ENCODE assay signal across 1 cellular context in the genomic region with DNA sequence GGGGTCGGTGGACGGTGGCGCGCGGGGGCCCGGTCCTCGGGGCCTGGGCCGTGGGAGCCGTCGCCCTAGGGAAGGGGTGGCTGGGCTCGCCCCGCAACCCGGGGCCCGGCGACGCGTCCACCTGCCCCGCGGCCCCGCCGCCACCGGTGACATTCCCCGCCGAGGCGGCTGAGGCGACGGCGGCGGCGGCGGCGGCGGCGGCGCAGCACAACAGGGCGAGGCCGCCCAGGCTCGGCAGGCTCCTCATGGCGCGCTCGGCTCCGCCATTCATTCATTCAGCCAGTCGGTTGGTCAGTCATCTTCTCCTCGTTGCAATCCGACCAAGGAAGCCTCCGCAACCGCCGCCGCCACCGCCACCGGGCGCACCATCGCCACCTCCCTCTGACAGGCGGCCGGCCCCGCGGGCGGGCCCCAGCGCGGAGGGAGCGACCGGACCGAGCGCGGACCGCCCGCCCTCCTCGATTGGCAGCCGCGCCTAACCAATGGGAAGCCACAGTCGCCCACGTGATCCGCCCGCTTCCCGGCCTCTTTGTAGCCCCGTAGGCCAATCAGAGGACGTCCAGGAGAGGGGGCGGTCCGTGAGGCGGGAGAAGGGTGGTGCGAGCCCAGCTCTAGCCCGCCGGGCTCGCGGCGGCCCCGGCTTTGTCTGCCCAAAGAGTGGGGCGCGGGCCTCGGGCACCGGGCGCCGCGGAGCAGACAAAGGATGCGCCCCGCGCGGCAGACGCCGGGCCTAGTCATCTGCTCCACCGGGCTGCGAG.
TF ChIP-seq lines count a peak whose summit lies in the region.

A gene (minus strand): TSS at position 383 of the 758 bp plus-strand sequence. CDS start 112 bp downstream, at position 271.

TF ChIP-seq in GM23338, 12 proteins besides CTCF, POLR2A, EP300 and RAD21 (continued from another document):
- TF ChIP-seq, protein P1, sequence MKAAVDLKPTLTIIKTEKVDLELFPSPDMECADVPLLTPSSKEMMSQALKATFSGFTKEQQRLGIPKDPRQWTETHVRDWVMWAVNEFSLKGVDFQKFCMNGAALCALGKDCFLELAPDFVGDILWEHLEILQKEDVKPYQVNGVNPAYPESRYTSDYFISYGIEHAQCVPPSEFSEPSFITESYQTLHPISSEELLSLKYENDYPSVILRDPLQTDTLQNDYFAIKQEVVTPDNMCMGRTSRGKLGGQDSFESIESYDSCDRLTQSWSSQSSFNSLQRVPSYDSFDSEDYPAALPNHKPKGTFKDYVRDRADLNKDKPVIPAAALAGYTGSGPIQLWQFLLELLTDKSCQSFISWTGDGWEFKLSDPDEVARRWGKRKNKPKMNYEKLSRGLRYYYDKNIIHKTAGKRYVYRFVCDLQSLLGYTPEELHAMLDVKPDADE (IDR thresholded peaks at IDR 0.05) = no peak
